ENCODE assay signal across 8 cellular contexts in the genomic region with DNA sequence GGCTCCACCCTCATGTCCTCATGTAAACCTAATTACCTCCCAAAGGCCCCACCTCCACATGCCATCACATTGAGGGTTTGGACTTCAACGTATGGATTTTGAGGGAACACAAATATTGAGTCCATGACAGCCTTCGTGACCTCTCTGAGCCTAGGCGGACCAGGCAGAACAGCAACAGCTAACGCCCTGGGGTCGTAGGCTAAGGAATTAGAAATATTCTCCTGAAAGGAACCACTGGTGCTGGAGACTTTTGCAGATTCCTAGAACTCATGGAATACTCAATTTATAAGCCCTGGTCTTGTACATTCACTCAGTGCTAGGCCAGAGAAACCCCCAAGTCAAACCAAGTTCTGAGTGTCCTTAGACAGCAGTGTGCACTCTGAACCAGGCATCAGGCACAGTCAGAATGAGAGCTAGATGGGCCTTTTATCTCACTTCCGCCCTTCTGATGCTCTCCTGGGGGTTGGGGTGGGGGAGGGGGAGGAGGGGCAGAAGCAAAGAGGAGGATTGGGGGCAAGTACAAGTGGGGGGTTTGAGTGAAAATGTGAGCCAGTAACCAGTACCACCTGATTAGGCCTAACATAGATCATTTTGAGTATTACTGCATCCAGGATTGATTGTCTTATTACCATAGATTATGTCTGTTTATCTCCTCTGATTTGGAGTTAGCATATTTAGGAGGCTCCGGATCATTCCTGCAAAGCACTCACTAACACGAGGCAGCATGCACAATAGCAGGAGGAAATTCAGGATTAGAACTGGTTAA.
DNase-seq lines count a peak whose midpoint lies in the region; ATAC-seq and TF ChIP-seq lines count a peak whose summit lies in the region.

No MANE protein-coding gene starts in this region.

- H3K4me2 ChIP-seq in SK-N-SH = no peak overlapping the region

- H3K36me3 Mint-ChIP-seq in T-helper 2 cell treated with Interferon-gamma antibody and Interleukin-4, amounts not matched to agents 5 μg/mL and 100 μg/mL, for 36 hours (ENCODE audit: low read depth) = no peaks in the 10 kb centered on the region
- H3K36me3 Mint-ChIP-seq in nephron (ENCODE audit: low read depth) = peaks cover 2% of the 10 kb centered on the region

- H3K4me1 Mint-ChIP-seq in T-helper 2 cell treated with Interferon-gamma antibody and Interleukin-4, amounts not matched to agents 5 μg/mL and 100 μg/mL, for 36 hours (ENCODE audit: low read depth) = peaks cover 28% of the 10 kb centered on the region
- H3K4me1 Mint-ChIP-seq in nephron = peaks cover 12% of the 10 kb centered on the region

- POLR2A ChIA-PET in SK-N-SH (lab: Yijun Ruan, JAX) = no interaction called here

- TF ChIP-seq EP300 in SK-N-SH (IDR thresholded peaks at IDR 0.05; ENCODE audit: borderline replicate concordance in 1 of 2, low read depth in 1 of 2, low read length in 1 of 2) = no peak

- DNase-seq in SK-N-SH (no peak), NCI-H146 (lab: John Stamatoyannopoulos, UW) (no peak), cerebellar nuclear complex (lab: John Stamatoyannopoulos, UW) (no peak)
- DNase-seq in T-helper 2 cell treated with Interferon-gamma antibody and Interleukin-4, amounts not matched to agents 5 μg/mL and 100 μg/mL, for 36 hours (ENCODE audit: low spot score) = peak; percentile 35
- DNase-seq in stimulated activated naive CD4-positive, alpha-beta T cell treated with Interleukin-2 at 50 U/mL for 16 hours (lab: John Stamatoyannopoulos, UW) = no peak

- H3K27ac ChIP-seq in SK-N-SH (ENCODE audit: low read depth in 2 of 2, low read length in 1 of 2) = no peak overlapping the region

- no peaks in the 10 kb centered on the region for H3K79me2 ChIP-seq in SK-N-SH (ENCODE audit: insufficient read depth)

- H4K20me1 ChIP-seq in SK-N-SH (ENCODE audit: insufficient read depth) = no peaks in the 10 kb centered on the region

- H2AFZ ChIP-seq in SK-N-SH (ENCODE audit: low read depth) = no peak overlapping the region

- peak overlapping the region; percentile 49 for H3K27ac Mint-ChIP-seq in T-helper 2 cell treated with Interferon-gamma antibody and Interleukin-4, amounts not matched to agents 5 μg/mL and 100 μg/mL, for 36 hours
- peak overlapping the region; percentile 66 to 85 (median 75) for H3K27ac Mint-ChIP-seq in nephron

- H3K36me3 ChIP-seq in SK-N-SH (replicated peaks in 1 of 2; ENCODE audit: control insufficient read depth in 1 of 2, insufficient read depth in 2 of 2, low read length in 1 of 2) = no peaks in the 10 kb centered on the region

- TF ChIP-seq CTCF in SK-N-SH (IDR thresholded peaks at IDR 0.05) = no peak
- TF ChIP-seq CTCF in nephron (IDR thresholded peaks at IDR 0.05; ENCODE audit: unreplicated experiment in 3 of 3) = no peak

- 81% methylated on average over 8 of the region's 8 CpGs for whole genome bisulfite sequencing in SK-N-SH (ENCODE audit: low lambda C conversion rate)

- peaks cover 0 to 5% of the 10 kb centered on the region in 2 experiments; a peak in 2 of 4 replicates for H3K4me1 ChIP-seq in SK-N-SH (ENCODE audit: control insufficient read depth in 1 of 2, insufficient read depth in 2 of 2, low read depth in 1 of 2, low read length in 1 of 2)

- ATAC-seq in SK-N-SH treated with all-trans-retinoic acid at 6 μM for 48 hours = peak; percentile 16; the same call in 1 of the 3 replicates
- peak; percentile 96 for ATAC-seq in HG02840 (IDR thresholded peaks at IDR 0.05; ENCODE audit: low FRiP score, unreplicated experiment)

- H3K9ac ChIP-seq in SK-N-SH = no peak overlapping the region

- CTCF ChIA-PET in SK-N-SH (lab: Yijun Ruan, JAX) = interaction anchor here (0.5 to 2.3 kb wide), 27 partner anchors 9 to 1316 kb away, joined by 3 to 12 read pairs (median 4); partner anchors contain the start of gene IRS1

- no peaks in the 10 kb centered on the region for H3K9me3 Mint-ChIP-seq in T-helper 2 cell treated with Interferon-gamma antibody and Interleukin-4, amounts not matched to agents 5 μg/mL and 100 μg/mL, for 36 hours
- no peaks in the 10 kb centered on the region for H3K9me3 Mint-ChIP-seq in nephron

- H3F3A ChIP-seq in SK-N-SH (replicated peaks; ENCODE audit: insufficient read depth) = no peaks in the 10 kb centered on the region

- H3K27me3 ChIP-seq in SK-N-SH (ENCODE audit: insufficient read depth) = no peaks in the 10 kb centered on the region

- H3K9me2 ChIP-seq in SK-N-SH = no peaks in the 10 kb centered on the region

- no peak overlapping the region for H3K4me3 ChIP-seq in SK-N-SH (ENCODE audit: low read depth in 2 of 2, low read length in 1 of 2)

- no peak for TF ChIP-seq RAD21 in SK-N-SH (IDR thresholded peaks at IDR 0.05; ENCODE audit: low read length)

- no peaks in the 10 kb centered on the region for H3K9me3 ChIP-seq in SK-N-SH

- H3K27me3 Mint-ChIP-seq in T-helper 2 cell treated with Interferon-gamma antibody and Interleukin-4, amounts not matched to agents 5 μg/mL and 100 μg/mL, for 36 hours (ENCODE audit: low read depth) = no peaks in the 10 kb centered on the region
- peaks cover 5% of the 10 kb centered on the region for H3K27me3 Mint-ChIP-seq in nephron (ENCODE audit: low read depth)

- no peak overlapping the region for H3K4me3 Mint-ChIP-seq in T-helper 2 cell treated with Interferon-gamma antibody and Interleukin-4, amounts not matched to agents 5 μg/mL and 100 μg/mL, for 36 hours
- no peak overlapping the region for H3K4me3 Mint-ChIP-seq in nephron

TF ChIP-seq in SK-N-SH treated with all-trans-retinoic acid at 6 μM for 48 hours, 23 proteins besides CTCF, POLR2A, EP300 and RAD21:
- no peak for TF ChIP-seq ZNF8 (CRISPR knock-in tag; IDR thresholded peaks at IDR 0.05)
- TF ChIP-seq SNAI2 (CRISPR knock-in tag; IDR thresholded peaks at IDR 0.05) = no peak
- TF ChIP-seq ZNF565 (CRISPR knock-in tag; conservative IDR thresholded peaks at IDR 0.05; ENCODE audit: low read depth) = no peak
- TF ChIP-seq ZFP3 (CRISPR knock-in tag; IDR thresholded peaks at IDR 0.05) = no peak
- no peak for TF ChIP-seq ISL1 (CRISPR knock-in tag; IDR thresholded peaks at IDR 0.05)
- no peak for TF ChIP-seq ZNF70 (CRISPR knock-in tag; IDR thresholded peaks at IDR 0.05)
- TF ChIP-seq, protein P1, sequence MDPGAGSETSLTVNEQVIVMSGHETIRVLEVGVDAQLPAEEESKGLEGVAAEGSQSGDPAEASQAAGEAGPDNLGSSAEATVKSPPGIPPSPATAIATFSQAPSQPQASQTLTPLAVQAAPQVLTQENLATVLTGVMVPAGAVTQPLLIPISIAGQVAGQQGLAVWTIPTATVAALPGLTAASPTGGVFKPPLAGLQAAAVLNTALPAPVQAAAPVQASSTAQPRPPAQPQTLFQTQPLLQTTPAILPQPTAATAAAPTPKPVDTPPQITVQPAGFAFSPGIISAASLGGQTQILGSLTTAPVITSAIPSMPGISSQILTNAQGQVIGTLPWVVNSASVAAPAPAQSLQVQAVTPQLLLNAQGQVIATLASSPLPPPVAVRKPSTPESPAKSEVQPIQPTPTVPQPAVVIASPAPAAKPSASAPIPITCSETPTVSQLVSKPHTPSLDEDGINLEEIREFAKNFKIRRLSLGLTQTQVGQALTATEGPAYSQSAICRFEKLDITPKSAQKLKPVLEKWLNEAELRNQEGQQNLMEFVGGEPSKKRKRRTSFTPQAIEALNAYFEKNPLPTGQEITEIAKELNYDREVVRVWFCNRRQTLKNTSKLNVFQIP (CRISPR knock-in tag; IDR thresholded peaks at IDR 0.05; ENCODE audit: borderline replicate concordance, low read depth) = no peak
- no peak for TF ChIP-seq PPARA (CRISPR knock-in tag; IDR thresholded peaks at IDR 0.05; ENCODE audit: borderline replicate concordance)
- no peak for TF ChIP-seq TOX (CRISPR knock-in tag; IDR thresholded peaks at IDR 0.05; ENCODE audit: borderline replicate concordance)
- no peak for TF ChIP-seq OSR1 (CRISPR knock-in tag; IDR thresholded peaks at IDR 0.05)
- TF ChIP-seq TCF4 (CRISPR knock-in tag; IDR thresholded peaks at IDR 0.05; ENCODE audit: borderline replicate concordance) = no peak
- no peak for TF ChIP-seq CSDC2 (CRISPR knock-in tag; IDR thresholded peaks at IDR 0.05)
- no peak for TF ChIP-seq RARB (CRISPR knock-in tag; IDR thresholded peaks at IDR 0.05)
- TF ChIP-seq BACH2 (CRISPR knock-in tag; IDR thresholded peaks at IDR 0.05; ENCODE audit: borderline replicate concordance) = no peak
- no peak for TF ChIP-seq GLIS3 (CRISPR knock-in tag; IDR thresholded peaks at IDR 0.05)
TF ChIP-seq in SK-N-SH treated with all-trans-retinoic acid at 6 μM for 48 hours: peak in this region for 0.

TF ChIP-seq in SK-N-SH, 30 proteins besides CTCF, POLR2A, EP300 and RAD21:
- no peak for TF ChIP-seq TCF12 (IDR thresholded peaks at IDR 0.05)
